1 cellular context compared by ENCODE assay signal in genomic region chr7:2864999-2865670, GRCh38.
TF ChIP-seq lines count a peak whose summit lies in the region.

No MANE protein-coding gene starts in this region.

TF ChIP-seq in HepG2, 621 proteins besides CTCF, POLR2A, EP300 and RAD21 (continued from another document):
- TF ChIP-seq RERE (CRISPR knock-in tag; IDR thresholded peaks at IDR 0.05; ENCODE audit: low read depth): no peak
- 0 out of 2 replicates have a peak, but pooled peaks have one; percentile 35 for TF ChIP-seq HNF1B (CRISPR knock-in tag; IDR thresholded peaks at IDR 0.05)
- TF ChIP-seq ZNF850 (CRISPR knock-in tag; conservative IDR thresholded peaks at IDR 0.05): no peak
